Comparison of ENCODE assay signal across 16 cellular contexts in the genomic region with DNA sequence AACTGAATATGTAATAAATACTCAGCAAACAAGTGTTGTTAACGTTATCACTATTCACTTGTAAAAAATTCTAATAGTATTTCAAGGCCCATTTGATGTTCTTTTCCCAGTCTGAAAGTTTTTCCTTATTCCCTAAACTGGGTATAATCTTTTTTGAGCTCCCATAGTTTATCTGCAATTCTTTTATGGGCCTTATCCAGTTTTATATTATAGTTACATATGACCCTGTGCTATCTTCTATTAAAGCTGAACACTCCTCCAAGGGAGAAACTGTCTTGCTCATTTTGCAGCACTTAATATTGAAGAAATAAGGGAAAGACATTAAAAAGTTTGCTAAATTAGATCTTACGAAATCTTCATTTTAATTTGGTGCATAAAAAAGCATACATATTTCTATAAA.
"Had no signal": no experiment of that assay in that cellular context is flagged by ENCODE, and none has a peak within 500 bp of the region (broad histone marks: within the 10 kb centered on the region; RNA-seq: fewer than 3 reads in every experiment).

No MANE protein-coding gene starts in this region.

- DNase-seq: activated CD4-positive, alpha-beta T cell treated with anti-CD3 and anti-CD28 coated beads, Interleukin-2, amount 50 U/mL, for 48 hours; activated CD4-positive, CD25-positive, alpha-beta regulatory T cell treated with anti-CD3 and anti-CD28 coated beads, Interleukin-2, amount 50 U/mL, for 72 hours; activated T-cell treated with anti-CD3 and anti-CD28 coated beads, Interleukin-2, amount 50 U/mL, for 4 hours; central memory CD4-positive, alpha-beta T cell; cortex of kidney; effector CD4-positive, alpha-beta T cell; foreskin melanocyte; mesendoderm; stimulated activated CD4-positive, alpha-beta T cell treated with anti-CD3 and anti-CD28 coated beads, Interleukin-4, amount 100 ng/mL, for 24 hours; stimulated activated CD8-positive, alpha-beta memory T cell treated with anti-CD3 and anti-CD28 coated beads, Interleukin-4, amount 100 ng/mL, for 48 hours; stimulated activated naive CD4-positive, alpha-beta T cell treated with Interleukin-2 at 50 U/mL for 16 hours; T-helper 9 cell had no signal

- ATAC-seq: activated T-cell treated with anti-CD3 and anti-CD28 coated beads, Interleukin-2, amount 50 U/mL, for 4 hours; natural killer cell treated with Interleukin-12 subunit alpha and Interleukin-12 subunit beta and Interleukin-15 and Interleukin-18, amount 100 ng/mL, for 72 hours had no signal

- H3K4me3 ChIP-seq: suprapubic skin had no signal

- H3K27me3 Mint-ChIP-seq: brain; natural killer cell treated with Interleukin-12 subunit alpha and Interleukin-12 subunit beta and Interleukin-15 and Interleukin-18, amount 100 ng/mL, for 72 hours; type B pancreatic cell had no signal

- H3K36me3 ChIP-seq: suprapubic skin had no signal

- H3K9me3 Mint-ChIP-seq: activated T-cell treated with anti-CD3 and anti-CD28 coated beads, Interleukin-2, amount 50 U/mL, for 4 hours; natural killer cell treated with Interleukin-12 subunit alpha and Interleukin-12 subunit beta and Interleukin-15 and Interleukin-18, amount 100 ng/mL, for 72 hours; type B pancreatic cell had no signal

- H3K36me3 Mint-ChIP-seq: natural killer cell treated with Interleukin-12 subunit alpha and Interleukin-12 subunit beta and Interleukin-15 and Interleukin-18, amount 100 ng/mL, for 72 hours had no signal

- H3K9me3 ChIP-seq: suprapubic skin had no signal

- H3K27ac ChIP-seq: suprapubic skin had no signal

- H3K27ac Mint-ChIP-seq: natural killer cell treated with Interleukin-12 subunit alpha and Interleukin-12 subunit beta and Interleukin-15 and Interleukin-18, amount 100 ng/mL, for 72 hours; type B pancreatic cell had no signal

- H3K4me3 Mint-ChIP-seq: activated T-cell treated with anti-CD3 and anti-CD28 coated beads, Interleukin-2, amount 50 U/mL, for 4 hours; brain; natural killer cell treated with Interleukin-12 subunit alpha and Interleukin-12 subunit beta and Interleukin-15 and Interleukin-18, amount 100 ng/mL, for 72 hours; type B pancreatic cell had no signal

- H3K27me3 ChIP-seq: suprapubic skin had no signal
